ENCODE assay signal across 8 cellular contexts in the genomic region with DNA sequence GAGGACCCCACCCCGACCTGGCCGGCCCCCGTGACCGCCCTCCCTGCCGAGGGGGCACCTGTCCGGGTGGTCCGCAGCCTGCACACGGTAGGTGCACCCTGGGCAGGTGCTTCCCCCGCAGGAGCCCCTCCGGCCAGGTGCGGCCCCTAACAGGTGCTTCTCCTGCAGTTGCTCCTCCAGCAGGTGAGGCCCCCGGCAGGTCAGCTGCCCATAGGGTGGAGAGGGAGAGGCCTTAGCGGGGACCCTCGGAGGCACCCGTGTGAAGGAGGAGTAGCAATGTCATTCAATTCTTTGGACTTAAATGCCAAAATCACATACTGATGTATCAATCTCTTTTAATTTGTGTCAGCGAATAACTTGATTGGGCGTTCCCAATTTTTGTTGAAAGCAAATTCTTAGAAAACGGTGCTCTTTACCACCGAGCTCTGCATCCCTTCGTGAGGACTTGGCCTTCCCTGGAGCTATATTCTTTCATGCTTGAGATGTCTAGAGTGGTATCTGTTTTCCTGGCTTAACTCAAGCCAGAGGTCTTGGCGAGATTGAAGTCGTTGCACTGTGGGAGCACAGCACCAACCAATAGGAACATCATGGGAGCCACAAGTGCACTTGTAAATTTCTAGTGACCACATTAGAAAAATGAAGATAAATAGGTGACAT. TPM values are rescaled to one million over a fixed set of nuclear protein-coding genes. Genes with fewer than 3 reads are reported as not detected.
DNase-seq lines count a peak whose midpoint lies in the region; ATAC-seq and TF ChIP-seq lines count a peak whose summit lies in the region.

No MANE protein-coding gene starts in this region.

- peak overlapping the region; percentile 77 for H3K4me2 ChIP-seq in GM23248 (ENCODE audit: unreplicated experiment)

- peak overlapping the region; percentile 82 for H3K27ac Mint-ChIP-seq in osteocyte (ENCODE audit: unreplicated experiment)

- H3K27me3 Mint-ChIP-seq in osteocyte (ENCODE audit: unreplicated experiment): no peaks in the 10 kb centered on the region

- DNase-seq in AG10803 (ENCODE audit: low read depth) (peak; percentile 14), GM23248 (peak; percentile 19), SJCRH30 (peak in 1 of 2 experiments; percentile 33), epithelial cell of prostate (ENCODE audit: low read depth, low spot score) (no peak), osteocyte (ENCODE audit: extremely low spot score, unreplicated experiment) (no peak), AG08396 (ENCODE audit: low spot score) (no peak), SW 1271 (lab: John Stamatoyannopoulos, UW) (no peak)

- H3K4me3 ChIP-seq in AG10803 (ENCODE audit: low read length): peak overlapping the region; percentile 80
- peak overlapping the region; percentile 72 for H3K4me3 ChIP-seq in GM23248
- peak overlapping the region; percentile 100 for H3K4me3 ChIP-seq in SJCRH30

- H3K27me3 ChIP-seq in GM23248 (replicated peaks; ENCODE audit: insufficient read depth): no peaks in the 10 kb centered on the region
- no peaks in the 10 kb centered on the region for H3K27me3 ChIP-seq in SJCRH30

- in situ Hi-C loops in GM23248 (cut with MboI): no loop called here

- no peaks in the 10 kb centered on the region for H3K36me3 ChIP-seq in GM23248 (ENCODE audit: low read depth)
- H3K36me3 ChIP-seq in SJCRH30: peaks cover 21% of the 10 kb centered on the region

- H2AFZ ChIP-seq in GM23248: peak overlapping the region; percentile 86

- no peak for ATAC-seq in GM19397 (IDR thresholded peaks at IDR 0.05; ENCODE audit: unreplicated experiment)

- peaks cover 12% of the 10 kb centered on the region; the same call in 1 of the 2 replicates for H3K4me1 ChIP-seq in GM23248 (ENCODE audit: insufficient read depth)
- peaks cover 5% of the 10 kb centered on the region for H3K4me1 ChIP-seq in SJCRH30

- no peaks in the 10 kb centered on the region for H3K9me3 Mint-ChIP-seq in osteocyte (ENCODE audit: unreplicated experiment)

- 4 to 5% methylated on average over 17 to 22 of the region's 22 CpGs for WGBS in GM23248 (ENCODE audit: low coverage in 1 of 2, low lambda C conversion rate in 2 of 2, missing lambda C conversion rate in 2 of 2), 2 experiments

- peaks cover 41% of the 10 kb centered on the region for H3K79me2 ChIP-seq in GM23248 (ENCODE audit: insufficient read depth)

- H3K9ac ChIP-seq in GM23248: peak overlapping the region; percentile 90

- H3K36me3 Mint-ChIP-seq in osteocyte (ENCODE audit: unreplicated experiment): peaks cover 4% of the 10 kb centered on the region

- no peak overlapping the region for H3K27ac ChIP-seq in GM23248
- H3K27ac ChIP-seq in SJCRH30: peak overlapping the region; percentile 97; the same call in 1 of the 2 replicates
- peak overlapping the region; percentile 64 for H3K27ac ChIP-seq in epithelial cell of prostate

- no peaks in the 10 kb centered on the region for H3F3A ChIP-seq in GM23248 (ENCODE audit: insufficient read depth)

- no peaks in the 10 kb centered on the region for H3K9me3 ChIP-seq in GM23248 (ENCODE audit: low read depth)
- H3K9me3 ChIP-seq in SJCRH30 (replicated peaks): no peaks in the 10 kb centered on the region

- H3K9me2 ChIP-seq in GM23248 (ENCODE audit: insufficient read depth): no peaks in the 10 kb centered on the region

- no peaks in the 10 kb centered on the region for H4K20me1 ChIP-seq in GM23248 (ENCODE audit: insufficient read depth)

- H3K4me3 Mint-ChIP-seq in osteocyte (ENCODE audit: unreplicated experiment): peak overlapping the region; percentile 78

- peaks cover 32% of the 10 kb centered on the region for H3K4me1 Mint-ChIP-seq in osteocyte (ENCODE audit: unreplicated experiment)

- TF ChIP-seq CTCF in AG10803 (conservative IDR thresholded peaks at IDR 0.05; ENCODE audit: low read length) (no peak), osteocyte (IDR thresholded peaks at IDR 0.05) (no peak)

RNA-seq across cellular contexts. Expression of gene NCAPG2, which starts 0.8 kb away (rescaled TPM):
- total RNA-seq in GM23248 (2014; rRNA removed; shearing (Covaris generic)): 15.6 and 15.7 TPM in 2 replicates
- 15.7 and 17.3 TPM in 2 replicates for polyA plus RNA-seq in GM23248 (2016; fragmentation: Nextera tagmentation; extraction: Ambion mirVana)
- 77.4 and 91.9 TPM in 2 replicates for total RNA-seq in SJCRH30 (2014; rRNA removed; shearing (Covaris generic))
- 17.9 and 19.9 TPM in 2 replicates for total RNA-seq in osteocyte

Comparison
In these comparisons a context has a peak if more than half of its experiments do, and no peak if none do; other contexts are left out.
1. DNase-seq: peak in AG10803 (single experiment) and GM23248 (single experiment); none in epithelial cell of prostate (single experiment), osteocyte (single experiment), AG08396 (single experiment) and SW 1271 (0 of 2).
2. Peak in every context shown above with its lines, with median percentiles within 50 percentile points of each other: H3K4me3 ChIP-seq.